In the genomic region with DNA sequence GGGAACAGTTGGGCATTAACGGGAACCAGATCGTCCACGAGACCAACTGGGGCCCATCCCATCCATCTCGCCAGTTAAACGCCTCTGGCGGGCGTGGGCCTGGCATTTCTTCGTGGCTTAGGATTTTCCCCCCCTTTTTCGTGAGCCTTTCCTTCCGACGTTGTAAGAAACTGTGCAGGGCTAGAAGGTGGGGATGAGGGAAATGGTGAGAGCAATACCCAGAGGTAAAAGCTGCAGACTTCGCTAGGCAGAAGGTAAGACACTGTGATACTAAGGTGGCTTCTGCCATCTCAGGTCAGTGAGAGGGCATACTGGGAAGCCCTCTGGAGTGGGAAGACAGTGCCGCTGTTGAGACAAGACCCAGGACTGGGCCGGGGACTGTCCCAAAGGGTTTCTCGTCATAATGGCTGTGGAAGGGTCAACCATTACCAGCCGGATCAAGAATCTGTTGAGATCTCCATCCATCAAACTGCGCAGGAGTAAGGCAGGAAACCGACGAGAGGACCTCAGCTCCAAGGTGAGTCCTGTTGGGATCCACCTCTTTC, we compare ENCODE assay signal across 1 cellular context.
TF ChIP-seq lines count a peak whose summit lies in the region.

No MANE protein-coding gene starts in this region.

TF ChIP-seq in A549, 52 proteins besides CTCF, POLR2A, EP300 and RAD21 (continued from another document):
- TF ChIP-seq, protein P1, sequence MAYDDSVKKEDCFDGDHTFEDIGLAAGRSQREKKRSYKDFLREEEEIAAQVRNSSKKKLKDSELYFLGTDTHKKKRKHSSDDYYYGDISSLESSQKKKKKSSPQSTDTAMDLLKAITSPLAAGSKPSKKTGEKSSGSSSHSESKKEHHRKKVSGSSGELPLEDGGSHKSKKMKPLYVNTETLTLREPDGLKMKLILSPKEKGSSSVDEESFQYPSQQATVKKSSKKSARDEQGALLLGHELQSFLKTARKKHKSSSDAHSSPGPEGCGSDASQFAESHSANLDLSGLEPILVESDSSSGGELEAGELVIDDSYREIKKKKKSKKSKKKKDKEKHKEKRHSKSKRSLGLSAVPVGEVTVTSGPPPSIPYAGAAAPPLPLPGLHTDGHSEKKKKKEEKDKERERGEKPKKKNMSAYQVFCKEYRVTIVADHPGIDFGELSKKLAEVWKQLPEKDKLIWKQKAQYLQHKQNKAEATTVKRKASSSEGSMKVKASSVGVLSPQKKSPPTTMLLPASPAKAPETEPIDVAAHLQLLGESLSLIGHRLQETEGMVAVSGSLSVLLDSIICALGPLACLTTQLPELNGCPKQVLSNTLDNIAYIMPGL (CRISPR knock-in tag; IDR thresholded peaks at IDR 0.05; ENCODE audit: borderline replicate concordance) = no peak
- TF ChIP-seq, protein P2, sequence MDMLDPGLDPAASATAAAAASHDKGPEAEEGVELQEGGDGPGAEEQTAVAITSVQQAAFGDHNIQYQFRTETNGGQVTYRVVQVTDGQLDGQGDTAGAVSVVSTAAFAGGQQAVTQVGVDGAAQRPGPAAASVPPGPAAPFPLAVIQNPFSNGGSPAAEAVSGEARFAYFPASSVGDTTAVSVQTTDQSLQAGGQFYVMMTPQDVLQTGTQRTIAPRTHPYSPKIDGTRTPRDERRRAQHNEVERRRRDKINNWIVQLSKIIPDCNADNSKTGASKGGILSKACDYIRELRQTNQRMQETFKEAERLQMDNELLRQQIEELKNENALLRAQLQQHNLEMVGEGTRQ (IDR thresholded peaks at IDR 0.05) = no peak
TF ChIP-seq in A549: peak in this region for 0.
